In the genomic region with DNA sequence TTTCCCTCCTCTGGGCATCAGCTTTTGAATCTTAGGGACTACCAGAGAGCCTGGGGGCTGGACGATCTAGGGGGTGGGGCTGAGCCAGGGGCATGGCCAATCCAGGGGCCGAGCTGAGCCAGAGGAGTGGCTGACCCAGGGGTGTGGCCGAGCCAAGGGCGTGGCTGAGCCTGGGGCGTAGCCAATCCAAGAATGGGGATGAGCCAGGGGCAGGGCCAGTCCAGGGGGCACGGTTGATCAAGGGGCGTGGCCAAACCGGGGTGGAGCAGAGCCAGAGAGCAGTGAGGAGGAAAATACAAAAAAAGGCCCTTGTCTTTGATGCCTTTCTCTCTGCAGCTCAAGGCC, we compare ENCODE assay signal across 9 cellular contexts.
DNase-seq lines count a peak whose midpoint lies in the region; ATAC-seq and TF ChIP-seq lines count a peak whose summit lies in the region.
"Had no signal": no experiment of that assay in that cellular context is flagged by ENCODE, and none has a peak within 500 bp of the region (broad histone marks: within the 10 kb centered on the region; RNA-seq: fewer than 3 reads in every experiment).

No MANE protein-coding gene starts in this region.

- H3K9me3 Mint-ChIP-seq in activated CD8-positive, alpha-beta memory T cell treated with anti-CD3 and anti-CD28 coated beads, Interleukin-2, amount 10 ng/mL, durations not matched to agents 7 days and 5 days (ENCODE audit: low read depth): no peaks in the 10 kb centered on the region

- H3K36me3 ChIP-seq in testis (ENCODE audit: low read depth, missing control alignments): no peaks in the 10 kb centered on the region

- WGBS in testis, 2 donors: 6 to 21% methylated on average over 8 of the region's 8 CpGs

- ATAC-seq in foreskin keratinocyte: peak; percentile 61
- ATAC-seq in activated CD8-positive, alpha-beta memory T cell treated with anti-CD3 and anti-CD28 coated beads, Interleukin-2, amount 10 ng/mL, durations not matched to agents 7 days and 5 days: no peak

- peak; percentile 46 for DNase-seq in NCI-H748 (lab: John Stamatoyannopoulos, UW; ENCODE audit: unreplicated experiment)
- DNase-seq in NCI-H748 treated with DMSO at 0.1 percent for 48 hours (lab: John Stamatoyannopoulos, UW): no peak
- DNase-seq in NAMALWA (ENCODE audit: low spot score): peak; percentile 90
- no peak for DNase-seq in foreskin keratinocyte
- peak; percentile 68 for DNase-seq in testis
- no peak for DNase-seq in ureter (ENCODE audit: low spot score)
- no peak for DNase-seq in epidermal melanocyte (ENCODE audit: insufficient read length, low spot score)
- no peak for DNase-seq in activated CD8-positive, alpha-beta memory T cell treated with anti-CD3 and anti-CD28 coated beads, Interleukin-2, amount 10 ng/mL, durations not matched to agents 7 days and 5 days

- H3K27ac Mint-ChIP-seq in activated CD8-positive, alpha-beta memory T cell treated with anti-CD3 and anti-CD28 coated beads, Interleukin-2, amount 10 ng/mL, durations not matched to agents 7 days and 5 days: no peak overlapping the region
- H3K27ac Mint-ChIP-seq: B cell had no signal

- peaks cover 11% of the 10 kb centered on the region for H3K27me3 ChIP-seq in foreskin keratinocyte
- no peaks in the 10 kb centered on the region for H3K27me3 ChIP-seq in testis

- CTCF ChIA-PET in activated CD8-positive, alpha-beta memory T cell treated with anti-CD3 and anti-CD28 coated beads, Interleukin-2, amount 10 ng/mL, durations not matched to agents 7 days and 5 days (lab: Charles Lee): interaction anchor here (1.5 kb wide), 1 partner anchor 214 kb away, joined by 5 read pairs; no protein-coding TSS in a partner anchor

- TF ChIP-seq CTCF in foreskin keratinocyte (conservative IDR thresholded peaks at IDR 0.05) (no peak), testis (IDR thresholded peaks at IDR 0.05) (no peak)

- H3K36me3 Mint-ChIP-seq in activated CD8-positive, alpha-beta memory T cell treated with anti-CD3 and anti-CD28 coated beads, Interleukin-2, amount 10 ng/mL, durations not matched to agents 7 days and 5 days: no peaks in the 10 kb centered on the region

- H3K27me3 Mint-ChIP-seq in activated CD8-positive, alpha-beta memory T cell treated with anti-CD3 and anti-CD28 coated beads, Interleukin-2, amount 10 ng/mL, durations not matched to agents 7 days and 5 days: peaks cover 4% of the 10 kb centered on the region

- H3K27ac ChIP-seq in foreskin keratinocyte (no peak overlapping the region), testis (no peak overlapping the region)

- H3K4me1 Mint-ChIP-seq in activated CD8-positive, alpha-beta memory T cell treated with anti-CD3 and anti-CD28 coated beads, Interleukin-2, amount 10 ng/mL, durations not matched to agents 7 days and 5 days: no peaks in the 10 kb centered on the region
- H3K4me1 Mint-ChIP-seq: B cell had no signal

- no peak overlapping the region for H3K4me3 ChIP-seq in testis

- TF ChIP-seq POLR2A in testis (IDR thresholded peaks at IDR 0.05): no peak

- H3K9me3 ChIP-seq in testis: no peaks in the 10 kb centered on the region

- H3K4me1 ChIP-seq in foreskin keratinocyte: no peaks in the 10 kb centered on the region
- H3K4me1 ChIP-seq in testis: no peaks in the 10 kb centered on the region

- intact Hi-C loops in testis (cut with DNase I; ENCODE audit: low total_unique reads): no loop called here

- H3K4me3 Mint-ChIP-seq in activated CD8-positive, alpha-beta memory T cell treated with anti-CD3 and anti-CD28 coated beads, Interleukin-2, amount 10 ng/mL, durations not matched to agents 7 days and 5 days: no peak overlapping the region
- H3K4me3 Mint-ChIP-seq: B cell had no signal

Comparison
In these comparisons a context has a peak if more than half of its experiments do, and no peak if none do; other contexts are left out.
1. DNase-seq: peak in NCI-H748 (single experiment), NAMALWA (single experiment) and testis (single experiment); none in NCI-H748 treated with DMSO at 0.1 percent for 48 hours (single experiment), foreskin keratinocyte (0 of 2), ureter (single experiment), epidermal melanocyte (single experiment) and activated CD8-positive, alpha-beta memory T cell treated with anti-CD3 and anti-CD28 coated beads, Interleukin-2, amount 10 ng/mL, durations not matched to agents 7 days and 5 days (single experiment).